19 cellular contexts compared by ENCODE assay signal in the genomic region with DNA sequence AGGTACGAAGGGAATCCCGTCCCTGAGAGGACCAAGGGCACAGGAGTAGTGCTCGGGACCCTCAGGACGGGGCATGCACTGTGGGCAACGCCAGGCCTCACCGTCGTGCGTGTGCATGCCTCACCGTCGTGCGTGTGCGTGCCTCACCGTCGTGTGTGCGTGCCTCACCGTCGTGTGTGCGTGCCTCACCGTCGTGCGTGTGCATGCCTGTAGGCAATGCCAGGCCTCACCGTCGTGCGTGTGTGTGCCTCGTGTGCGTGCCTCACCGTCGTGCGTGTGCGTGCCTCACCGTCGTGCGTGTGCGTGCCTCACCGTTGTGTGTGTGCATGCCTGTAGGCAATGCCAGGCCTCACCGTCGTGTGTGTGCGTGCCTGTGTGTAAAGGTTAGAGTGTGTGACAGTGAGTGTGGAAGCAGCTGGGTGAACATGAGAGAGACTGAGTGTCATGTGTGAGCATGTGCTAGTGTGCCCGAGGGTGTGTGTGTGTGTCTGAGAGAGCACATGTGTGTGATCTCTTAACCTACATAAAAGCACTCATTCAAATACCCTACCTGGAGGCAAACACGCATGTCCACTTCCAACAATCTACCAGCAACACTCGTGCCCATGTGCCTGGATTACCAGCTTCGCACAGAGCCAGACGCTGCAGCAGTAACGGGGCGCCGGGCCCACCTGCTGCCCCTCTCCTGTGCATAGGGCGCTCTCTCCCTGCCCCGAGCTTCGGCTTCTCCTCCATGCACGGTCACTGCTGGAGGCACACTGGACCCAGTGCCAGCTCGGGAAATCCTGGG. TPM values are rescaled to one million over a fixed set of nuclear protein-coding genes. Genes with fewer than 3 reads are reported as not detected.
DNase-seq lines count a peak whose midpoint lies in the region; ATAC-seq and TF ChIP-seq lines count a peak whose summit lies in the region.
"Had no signal": no experiment of that assay in that cellular context is flagged by ENCODE, and none has a peak within 500 bp of the region (broad histone marks: within the 10 kb centered on the region; RNA-seq: fewer than 3 reads in every experiment).

No MANE protein-coding gene starts in this region.

- WGBS in SK-N-SH (ENCODE audit: low lambda C conversion rate): 84% methylated on average over 43 of the region's 51 CpGs

- no peak for TF ChIP-seq RAD21 in SK-N-SH (IDR thresholded peaks at IDR 0.05; ENCODE audit: low read length)

- no peaks in the 10 kb centered on the region for H3K36me3 ChIP-seq in SK-N-SH (replicated peaks in 1 of 2; ENCODE audit: control insufficient read depth in 1 of 2, insufficient read depth in 2 of 2, low read length in 1 of 2)
- H3K36me3 ChIP-seq: colonic mucosa had no signal

- peaks cover 12 to 14% of the 10 kb centered on the region in 2 experiments; a peak in 3 of 4 replicates for H3K4me1 ChIP-seq in SK-N-SH (ENCODE audit: control insufficient read depth in 1 of 2, insufficient read depth in 2 of 2, low read depth in 1 of 2, low read length in 1 of 2)
- H3K4me1 ChIP-seq: colonic mucosa had no signal

- H3K27me3 Mint-ChIP-seq in neural crest cell (ENCODE audit: low read depth) (no peaks in the 10 kb centered on the region), type B pancreatic cell (no peaks in the 10 kb centered on the region)
- no peaks in the 10 kb centered on the region for H3K27me3 Mint-ChIP-seq in activated T-helper 1 cell treated with anti-CD3 and anti-CD28 coated beads, Interleukin-12 subunit alpha, Interleukin-12 subunit beta, Interleukin-2, Interleukin-4 antibody, amounts not matched to agents 30 ng/mL and 10 ng/mL and 1 ng/mL, durations not matched to agents 14 hours and 24 hours and 36 hours (ENCODE audit: insufficient read depth)
- H3K27me3 Mint-ChIP-seq: activated naive CD8-positive, alpha-beta T cell; stimulated activated naive CD8-positive, alpha-beta T cell treated with anti-CD3 and anti-CD28 coated beads, Interleukin-15, Interleukin-2, amounts not matched to agents 100 ng/mL and 50 ng/mL, for 24 hours had no signal

- H3K4me3 ChIP-seq in SK-N-SH (ENCODE audit: low read depth in 2 of 2, low read length in 1 of 2): no peak overlapping the region
- H3K4me3 ChIP-seq in coronary artery: no peak overlapping the region
- H3K4me3 ChIP-seq: colonic mucosa had no signal

- no peaks in the 10 kb centered on the region for H4K20me1 ChIP-seq in SK-N-SH (ENCODE audit: insufficient read depth)

- H3K27me3 ChIP-seq in SK-N-SH (ENCODE audit: insufficient read depth): no peaks in the 10 kb centered on the region
- H3K27me3 ChIP-seq: colonic mucosa had no signal

- intact Hi-C loops in activated T-helper 1 cell treated with anti-CD3 and anti-CD28 coated beads, Interleukin-12 subunit alpha, Interleukin-12 subunit beta, Interleukin-2, Interleukin-4 antibody, amounts not matched to agents 30 ng/mL and 10 ng/mL and 1 ng/mL, durations not matched to agents 14 hours and 24 hours and 36 hours (cut with micrococcal nuclease): no loop called here

- H3K4me3 Mint-ChIP-seq in neural crest cell: no peak overlapping the region
- no peak overlapping the region for H3K4me3 Mint-ChIP-seq in type B pancreatic cell
- H3K4me3 Mint-ChIP-seq in activated T-helper 1 cell treated with anti-CD3 and anti-CD28 coated beads, Interleukin-12 subunit alpha, Interleukin-12 subunit beta, Interleukin-2, Interleukin-4 antibody, amounts not matched to agents 30 ng/mL and 10 ng/mL and 1 ng/mL, durations not matched to agents 14 hours and 24 hours and 36 hours: no peak overlapping the region
- H3K4me3 Mint-ChIP-seq: activated naive CD8-positive, alpha-beta T cell; stimulated activated naive CD8-positive, alpha-beta T cell treated with anti-CD3 and anti-CD28 coated beads, Interleukin-15, Interleukin-2, amounts not matched to agents 100 ng/mL and 50 ng/mL, for 24 hours; T-helper 2 cell treated with Interferon-gamma antibody and Interleukin-4, amounts not matched to agents 5 μg/mL and 100 μg/mL, for 36 hours had no signal

- peak overlapping the region; percentile 77 for H3K4me2 ChIP-seq in SK-N-SH

- H3K79me2 ChIP-seq in SK-N-SH (ENCODE audit: insufficient read depth): peaks cover 17% of the 10 kb centered on the region; the same call in 1 of the 2 replicates

- TF ChIP-seq CTCF in SK-N-SH (IDR thresholded peaks at IDR 0.05) (no peak), coronary artery (IDR thresholded peaks at IDR 0.05) (no peak), neural crest cell (conservative IDR thresholded peaks at IDR 0.05) (no peak), type B pancreatic cell (conservative IDR thresholded peaks at IDR 0.05) (no peak)

- H3K36me3 Mint-ChIP-seq in neural crest cell (ENCODE audit: low read depth): peaks cover 22% of the 10 kb centered on the region
- H3K36me3 Mint-ChIP-seq in type B pancreatic cell: peaks cover 31% of the 10 kb centered on the region
- no peaks in the 10 kb centered on the region for H3K36me3 Mint-ChIP-seq in activated T-helper 1 cell treated with anti-CD3 and anti-CD28 coated beads, Interleukin-12 subunit alpha, Interleukin-12 subunit beta, Interleukin-2, Interleukin-4 antibody, amounts not matched to agents 30 ng/mL and 10 ng/mL and 1 ng/mL, durations not matched to agents 14 hours and 24 hours and 36 hours (ENCODE audit: low read depth)

- no peaks in the 10 kb centered on the region for H3K9me3 Mint-ChIP-seq in neural crest cell
- H3K9me3 Mint-ChIP-seq in type B pancreatic cell: no peaks in the 10 kb centered on the region
- H3K9me3 Mint-ChIP-seq in activated T-helper 1 cell treated with anti-CD3 and anti-CD28 coated beads, Interleukin-12 subunit alpha, Interleukin-12 subunit beta, Interleukin-2, Interleukin-4 antibody, amounts not matched to agents 30 ng/mL and 10 ng/mL and 1 ng/mL, durations not matched to agents 14 hours and 24 hours and 36 hours: no peaks in the 10 kb centered on the region
- H3K9me3 Mint-ChIP-seq: stimulated activated naive CD8-positive, alpha-beta T cell treated with anti-CD3 and anti-CD28 coated beads, Interleukin-15, Interleukin-2, amounts not matched to agents 100 ng/mL and 50 ng/mL, for 24 hours; T-helper 2 cell treated with Interferon-gamma antibody and Interleukin-4, amounts not matched to agents 5 μg/mL and 100 μg/mL, for 36 hours had no signal

- TF ChIP-seq EP300 in SK-N-SH (IDR thresholded peaks at IDR 0.05; ENCODE audit: borderline replicate concordance in 1 of 2, low read depth in 1 of 2, low read length in 1 of 2): no peak

- peaks cover 9% of the 10 kb centered on the region for H3F3A ChIP-seq in SK-N-SH (replicated peaks; ENCODE audit: insufficient read depth)

- H3K27ac Mint-ChIP-seq in neural crest cell (ENCODE audit: unreplicated experiment) (peak overlapping the region; percentile 35), type B pancreatic cell (no peak overlapping the region)
- H3K27ac Mint-ChIP-seq in activated T-helper 1 cell treated with anti-CD3 and anti-CD28 coated beads, Interleukin-12 subunit alpha, Interleukin-12 subunit beta, Interleukin-2, Interleukin-4 antibody, amounts not matched to agents 30 ng/mL and 10 ng/mL and 1 ng/mL, durations not matched to agents 14 hours and 24 hours and 36 hours: no peak overlapping the region
- H3K27ac Mint-ChIP-seq: activated naive CD8-positive, alpha-beta T cell; stimulated activated naive CD8-positive, alpha-beta T cell treated with anti-CD3 and anti-CD28 coated beads, Interleukin-15, Interleukin-2, amounts not matched to agents 100 ng/mL and 50 ng/mL, for 24 hours; T-helper 2 cell treated with Interferon-gamma antibody and Interleukin-4, amounts not matched to agents 5 μg/mL and 100 μg/mL, for 36 hours had no signal

- H3K9me2 ChIP-seq in SK-N-SH: no peaks in the 10 kb centered on the region

- CTCF ChIA-PET in SK-N-SH (lab: Yijun Ruan, JAX): interaction anchor here (1.4 kb wide), 1 partner anchor 27 kb away, joined by 3 read pairs; no protein-coding TSS in a partner anchor

- DNase-seq in SK-N-SH (no peak), coronary artery (ENCODE audit: low spot score) (peak; percentile 56), neural crest cell (ENCODE audit: low read depth, low spot score) (no peak), type B pancreatic cell (ENCODE audit: extremely low spot score, unreplicated experiment) (peak; percentile 40)
- no peak for DNase-seq in activated T-helper 1 cell treated with anti-CD3 and anti-CD28 coated beads, Interleukin-12 subunit alpha, Interleukin-12 subunit beta, Interleukin-2, Interleukin-4 antibody, amounts not matched to agents 30 ng/mL and 10 ng/mL and 1 ng/mL, durations not matched to agents 14 hours and 24 hours and 36 hours (ENCODE audit: low spot score)
- DNase-seq: activated CD4-positive, alpha-beta T cell treated with anti-CD3 and anti-CD28 coated beads, Interleukin-2, amount 50 U/mL, for 4 hours; Caco-2; colonic mucosa; foreskin melanocyte; OCI-M1; stimulated activated CD4-positive, alpha-beta T cell treated with anti-CD3 and anti-CD28 coated beads, Interleukin-4, amount 100 ng/mL, for 1 hour had no signal

- H3K9ac ChIP-seq in SK-N-SH: no peak overlapping the region

- H2AFZ ChIP-seq in SK-N-SH (ENCODE audit: low read depth): no peak overlapping the region

- POLR2A ChIA-PET in SK-N-SH (lab: Yijun Ruan, JAX): no interaction called here

- ATAC-seq in SK-N-SH treated with all-trans-retinoic acid at 6 μM for 48 hours (no peak), HG03139 (IDR thresholded peaks at IDR 0.05; ENCODE audit: unreplicated experiment) (no peak), HG02571 (IDR thresholded peaks at IDR 0.05; ENCODE audit: unreplicated experiment) (no peak)

- H3K4me1 Mint-ChIP-seq in neural crest cell: peaks cover 62% of the 10 kb centered on the region
- peaks cover 49% of the 10 kb centered on the region for H3K4me1 Mint-ChIP-seq in type B pancreatic cell (ENCODE audit: unreplicated experiment)
- no peaks in the 10 kb centered on the region for H3K4me1 Mint-ChIP-seq in activated T-helper 1 cell treated with anti-CD3 and anti-CD28 coated beads, Interleukin-12 subunit alpha, Interleukin-12 subunit beta, Interleukin-2, Interleukin-4 antibody, amounts not matched to agents 30 ng/mL and 10 ng/mL and 1 ng/mL, durations not matched to agents 14 hours and 24 hours and 36 hours (ENCODE audit: low read depth)

- no peaks in the 10 kb centered on the region for H3K9me3 ChIP-seq in SK-N-SH
- H3K9me3 ChIP-seq: Caco-2, colonic mucosa had no signal

- H3K27ac ChIP-seq in SK-N-SH (ENCODE audit: low read depth in 2 of 2, low read length in 1 of 2) (peak overlapping the region in 1 of 2 experiments; percentile 91; a peak in 2 of 4 replicates), coronary artery (peak overlapping the region in 1 of 2 donors; percentile 71)
- H3K27ac ChIP-seq: 22Rv1, colonic mucosa, HL-60 had no signal

TF ChIP-seq in SK-N-SH, 30 proteins besides CTCF, POLR2A, EP300 and RAD21 (continues in another document):
- TF ChIP-seq JUND (IDR thresholded peaks at IDR 0.05): no peak

TF ChIP-seq in SK-N-SH treated with all-trans-retinoic acid at 6 μM for 48 hours, 23 proteins besides CTCF, POLR2A, EP300 and RAD21:
- no peak for TF ChIP-seq OSR1 (CRISPR knock-in tag; IDR thresholded peaks at IDR 0.05)
TF ChIP-seq in SK-N-SH treated with all-trans-retinoic acid at 6 μM for 48 hours: peak in this region for 0.

RNA-seq across cellular contexts. Expression of gene ZNF516, which starts 36.3 kb away (rescaled TPM):
- 3.4 and 4.4 TPM in 2 replicates for polyA plus RNA-seq in SK-N-SH (2012; rRNA removed)
- 2.8 and 2.9 TPM in 2 replicates for polyA plus RNA-seq in SK-N-SH (2012; cell fraction: cytosol; rRNA removed)
- 10.3 and 10.8 TPM in 2 replicates for polyA plus RNA-seq in SK-N-SH (2012; cell fraction: nucleus; rRNA removed)
- total RNA-seq in neural crest cell: 90.7 and 91.2 TPM in 2 replicates
- total RNA-seq in type B pancreatic cell (ENCODE audit: low replicate concordance): 34.1 and 71.2 TPM in 2 replicates
- total RNA-seq in activated T-helper 1 cell treated with anti-CD3 and anti-CD28 coated beads, Interleukin-12 subunit alpha, Interleukin-12 subunit beta, Interleukin-2, Interleukin-4 antibody, amounts not matched to agents 30 ng/mL and 10 ng/mL and 1 ng/mL, durations not matched to agents 14 hours and 24 hours and 36 hours: 1.3 and 2.0 TPM in 2 replicates

Comparison
In these comparisons a context has a peak if more than half of its experiments do, and no peak if none do; other contexts are left out.
1. DNase-seq: peak in coronary artery (single experiment) and type B pancreatic cell (single experiment); none in SK-N-SH (single experiment), neural crest cell (single experiment) and activated T-helper 1 cell treated with anti-CD3 and anti-CD28 coated beads, Interleukin-12 subunit alpha, Interleukin-12 subunit beta, Interleukin-2, Interleukin-4 antibody, amounts not matched to agents 30 ng/mL and 10 ng/mL and 1 ng/mL, durations not matched to agents 14 hours and 24 hours and 36 hours (single experiment).
2. RNA of gene ZNF516, which starts 36.3 kb away (total RNA-seq): 90.7 to 91.2 TPM in neural crest cell and 34.1 to 71.2 TPM in type B pancreatic cell; 1.3 to 2.0 TPM in activated T-helper 1 cell treated with anti-CD3 and anti-CD28 coated beads, Interleukin-12 subunit alpha, Interleukin-12 subunit beta, Interleukin-2, Interleukin-4 antibody, amounts not matched to agents 30 ng/mL and 10 ng/mL and 1 ng/mL, durations not matched to agents 14 hours and 24 hours and 36 hours; every median in the first group is over 10 times any median in the second.